1 cellular context compared by ENCODE assay signal in genomic region chr15:30497275-30497674, GRCh38. TPM values are rescaled to one million over a fixed set of nuclear protein-coding genes. Genes with fewer than 3 reads are reported as not detected.
"Had no signal": no experiment of that assay in that cellular context is flagged by ENCODE, and none has a peak within 500 bp of the region (broad histone marks: within the 10 kb centered on the region; RNA-seq: fewer than 3 reads in every experiment).

No MANE protein-coding gene starts in this region.

RNA-seq across cellular contexts. Expression of gene GOLGA8Q, which starts 54.6 kb away (rescaled TPM):
- total RNA-seq: M059J had no signal
